2 cellular contexts compared by ENCODE assay signal in genomic region chr1:41426201-41426890, GRCh38.
TF ChIP-seq lines count a peak whose summit lies in the region.

No MANE protein-coding gene starts in this region.

TF ChIP-seq in SK-N-SH, 30 proteins besides CTCF, POLR2A, EP300 and RAD21 (continued from another document):
- no peak for TF ChIP-seq NRF1 (IDR thresholded peaks at IDR 0.05; ENCODE audit: low read depth, low read length)
- TF ChIP-seq TAF1 (IDR thresholded peaks at IDR 0.05; ENCODE audit: borderline replicate concordance, low read depth, low read length) = no peak
TF ChIP-seq in SK-N-SH: peak in this region for 0.

TF ChIP-seq in SK-N-SH treated with all-trans-retinoic acid at 6 μM for 48 hours, 23 proteins besides CTCF, POLR2A, EP300 and RAD21 (continued from another document):
- TF ChIP-seq, protein P1, sequence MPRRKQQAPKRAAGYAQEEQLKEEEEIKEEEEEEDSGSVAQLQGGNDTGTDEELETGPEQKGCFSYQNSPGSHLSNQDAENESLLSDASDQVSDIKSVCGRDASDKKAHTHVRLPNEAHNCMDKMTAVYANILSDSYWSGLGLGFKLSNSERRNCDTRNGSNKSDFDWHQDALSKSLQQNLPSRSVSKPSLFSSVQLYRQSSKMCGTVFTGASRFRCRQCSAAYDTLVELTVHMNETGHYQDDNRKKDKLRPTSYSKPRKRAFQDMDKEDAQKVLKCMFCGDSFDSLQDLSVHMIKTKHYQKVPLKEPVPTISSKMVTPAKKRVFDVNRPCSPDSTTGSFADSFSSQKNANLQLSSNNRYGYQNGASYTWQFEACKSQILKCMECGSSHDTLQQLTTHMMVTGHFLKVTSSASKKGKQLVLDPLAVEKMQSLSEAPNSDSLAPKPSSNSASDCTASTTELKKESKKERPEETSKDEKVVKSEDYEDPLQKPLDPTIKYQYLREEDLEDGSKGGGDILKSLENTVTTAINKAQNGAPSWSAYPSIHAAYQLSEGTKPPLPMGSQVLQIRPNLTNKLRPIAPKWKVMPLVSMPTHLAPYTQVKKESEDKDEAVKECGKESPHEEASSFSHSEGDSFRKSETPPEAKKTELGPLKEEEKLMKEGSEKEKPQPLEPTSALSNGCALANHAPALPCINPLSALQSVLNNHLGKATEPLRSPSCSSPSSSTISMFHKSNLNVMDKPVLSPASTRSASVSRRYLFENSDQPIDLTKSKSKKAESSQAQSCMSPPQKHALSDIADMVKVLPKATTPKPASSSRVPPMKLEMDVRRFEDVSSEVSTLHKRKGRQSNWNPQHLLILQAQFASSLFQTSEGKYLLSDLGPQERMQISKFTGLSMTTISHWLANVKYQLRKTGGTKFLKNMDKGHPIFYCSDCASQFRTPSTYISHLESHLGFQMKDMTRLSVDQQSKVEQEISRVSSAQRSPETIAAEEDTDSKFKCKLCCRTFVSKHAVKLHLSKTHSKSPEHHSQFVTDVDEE (CRISPR knock-in tag; IDR thresholded peaks at IDR 0.05) = no peak
- TF ChIP-seq SNAI2 (CRISPR knock-in tag; IDR thresholded peaks at IDR 0.05) (no peak), CREB5 (CRISPR knock-in tag; IDR thresholded peaks at IDR 0.05; ENCODE audit: low read depth) (no peak), CSRNP3 (CRISPR knock-in tag; IDR thresholded peaks at IDR 0.05) (no peak), PPARA (CRISPR knock-in tag; IDR thresholded peaks at IDR 0.05; ENCODE audit: borderline replicate concordance) (no peak), ZNF565 (CRISPR knock-in tag; conservative IDR thresholded peaks at IDR 0.05; ENCODE audit: low read depth) (no peak), ZFP30 (CRISPR knock-in tag; IDR thresholded peaks at IDR 0.05) (no peak), ZNF70 (CRISPR knock-in tag; IDR thresholded peaks at IDR 0.05) (no peak), BACH2 (CRISPR knock-in tag; IDR thresholded peaks at IDR 0.05; ENCODE audit: borderline replicate concordance) (no peak), ZFP3 (CRISPR knock-in tag; IDR thresholded peaks at IDR 0.05) (no peak), GLIS3 (CRISPR knock-in tag; IDR thresholded peaks at IDR 0.05) (no peak), ARNTL (CRISPR knock-in tag; IDR thresholded peaks at IDR 0.05; ENCODE audit: borderline replicate concordance, low read depth) (no peak)
